13 cellular contexts compared by ENCODE assay signal in genomic region chr7:152148706-152149105, GRCh38.
DNase-seq lines count a peak whose midpoint lies in the region; ATAC-seq and TF ChIP-seq lines count a peak whose summit lies in the region.
"Had no signal": no experiment of that assay in that cellular context is flagged by ENCODE, and none has a peak within 500 bp of the region (broad histone marks: within the 10 kb centered on the region; RNA-seq: fewer than 3 reads in every experiment).

No MANE protein-coding gene starts in this region.

- H3K27ac ChIP-seq in 22Rv1, result 0 out of 2 replicates have a peak overlapping the region, but pooled peaks have one; percentile 14
- H3K27ac ChIP-seq in CD4-positive, alpha-beta T cell (ENCODE audit: low read depth, low read length), result no peak overlapping the region
- H3K27ac ChIP-seq: A549 had no signal

- H3K27me3 ChIP-seq in CD4-positive, alpha-beta T cell (ENCODE audit: control insufficient read depth, insufficient read depth, low read length), result no peaks in the 10 kb centered on the region

- CTCF ChIA-PET in CD4-positive, alpha-beta T cell (lab: Charles Lee), result no interaction called here

- DNase-seq in CD4-positive, alpha-beta T cell, result no peak
- no peak for DNase-seq in nephron progenitor cell
- no peak for DNase-seq in NCI-H2107 treated with DMSO at 0.1 percent for 48 hours (lab: John Stamatoyannopoulos, UW; ENCODE audit: unreplicated experiment)
- DNase-seq: Calu3, DMS 273 treated with DMSO at 0.1 percent for 48 hours, KBM-7 had no signal

- peaks cover 34% of the 10 kb centered on the region for H3K4me1 Mint-ChIP-seq in CD4-positive, alpha-beta T cell (ENCODE audit: low read depth)
- no peaks in the 10 kb centered on the region for H3K4me1 Mint-ChIP-seq in nephron progenitor cell
- H3K4me1 Mint-ChIP-seq: CD14-positive monocyte had no signal

- H3K27me3 Mint-ChIP-seq in CD4-positive, alpha-beta T cell, result no peaks in the 10 kb centered on the region
- H3K27me3 Mint-ChIP-seq in nephron progenitor cell (ENCODE audit: low read depth, poor library complexity), result no peaks in the 10 kb centered on the region

- TF ChIP-seq CTCF in 22Rv1 (IDR thresholded peaks at IDR 0.05) (no peak), nephron progenitor cell (IDR thresholded peaks at IDR 0.05) (no peak)
- TF ChIP-seq CTCF in CD4-positive, alpha-beta T cell (IDR thresholded peaks at IDR 0.05), result no peak

- H3K36me3 Mint-ChIP-seq in CD4-positive, alpha-beta T cell (ENCODE audit: low read depth), result peaks cover 74% of the 10 kb centered on the region
- peaks cover 79% of the 10 kb centered on the region for H3K36me3 Mint-ChIP-seq in nephron progenitor cell (ENCODE audit: low read depth)

- TF ChIP-seq EP300 in Ishikawa (IDR thresholded peaks at IDR 0.05; ENCODE audit: borderline replicate concordance), result no peak

- POLR2A ChIA-PET in CD4-positive, alpha-beta T cell (lab: Charles Lee), result no interaction called here

- no peaks in the 10 kb centered on the region for H3K9me3 ChIP-seq in CD4-positive, alpha-beta T cell (ENCODE audit: control insufficient read depth, low read length)
- H3K9me3 ChIP-seq: A549 had no signal

- H3K4me3 Mint-ChIP-seq in CD4-positive, alpha-beta T cell, result no peak overlapping the region
- no peak overlapping the region for H3K4me3 Mint-ChIP-seq in nephron progenitor cell
- H3K4me3 Mint-ChIP-seq: CD14-positive monocyte had no signal

- TF ChIP-seq RAD21 in Ishikawa (IDR thresholded peaks at IDR 0.05; ENCODE audit: low read depth), result no peak

- intact Hi-C loops in CD4-positive, alpha-beta T cell (cut with DNase I, micrococcal nuclease), result loop anchor here (5.0 to 10.0 kb wide), 4 partner anchors 71 to 574 kb away; partner anchors contain the start of gene PRKAG2 (in 1 of the 2)

- no peak for ATAC-seq in CD4-positive, alpha-beta T cell (ENCODE audit: poor library complexity)
- ATAC-seq in GM18858 (IDR thresholded peaks at IDR 0.05; ENCODE audit: unreplicated experiment) (no peak), GM19397 (IDR thresholded peaks at IDR 0.05; ENCODE audit: unreplicated experiment) (no peak)
- ATAC-seq: A549, HCT116 had no signal

- H3K9me3 Mint-ChIP-seq in CD4-positive, alpha-beta T cell, result no peaks in the 10 kb centered on the region
- no peaks in the 10 kb centered on the region for H3K9me3 Mint-ChIP-seq in nephron progenitor cell
- H3K9me3 Mint-ChIP-seq: CD14-positive monocyte had no signal

- peak overlapping the region; percentile 53 for H3K27ac Mint-ChIP-seq in CD4-positive, alpha-beta T cell
- peak overlapping the region; percentile 68 for H3K27ac Mint-ChIP-seq in nephron progenitor cell
- H3K27ac Mint-ChIP-seq: CD14-positive monocyte had no signal

TF ChIP-seq in Ishikawa, 13 proteins besides CTCF, POLR2A, EP300 and RAD21:
- TF ChIP-seq NFIC (IDR thresholded peaks at IDR 0.05), result no peak
- TF ChIP-seq EGR1 (IDR thresholded peaks at IDR 0.05), result no peak
- TF ChIP-seq REST (IDR thresholded peaks at IDR 0.05; ENCODE audit: low read depth), result peak; percentile 46; the same call in 1 of the 2 replicates
